ENCODE assay signal across 28 cellular contexts in the genomic region with DNA sequence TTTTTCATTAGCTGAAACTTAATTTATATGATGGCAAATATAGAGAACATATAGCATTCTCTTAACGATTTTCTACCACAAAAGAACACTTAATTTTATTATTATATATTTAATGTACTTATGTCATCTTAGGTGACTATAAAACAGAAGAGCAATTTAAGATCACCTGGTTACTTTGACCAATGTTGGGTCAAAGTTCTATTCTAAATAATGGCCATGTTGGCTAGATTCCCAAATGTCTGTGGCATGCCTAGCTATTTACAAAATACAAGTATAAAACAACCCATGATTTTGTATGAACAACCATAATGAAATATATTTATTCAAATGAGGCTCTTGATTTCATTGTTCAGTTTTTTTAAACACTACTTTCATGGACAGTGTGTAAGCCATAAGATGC.
"Had no signal": no experiment of that assay in that cellular context is flagged by ENCODE, and none has a peak within 500 bp of the region (broad histone marks: within the 10 kb centered on the region; RNA-seq: fewer than 3 reads in every experiment).

No MANE protein-coding gene starts in this region.

- DNase-seq: naive thymus-derived CD4-positive, alpha-beta T cell; natural killer cell; nucleus accumbens; posterior cingulate gyrus; psoas muscle; right cardiac atrium; right lobe of liver; sigmoid colon; spleen; stimulated activated CD4-positive, alpha-beta T cell treated with anti-CD3 and anti-CD28 coated beads, Interleukin-12 subunit alpha, Interleukin-12 subunit beta, amount 100 ng/mL, for 4 hours; stimulated activated CD4-positive, alpha-beta T cell treated with anti-CD3 and anti-CD28 coated beads, Interleukin-1b, Interleukin-23, amount 100 ng/mL, for 48 hours; stimulated activated CD4-positive, alpha-beta T cell treated with anti-CD3 and anti-CD28 coated beads, Interleukin-4, amount 100 ng/mL, for 1 hour; stimulated activated CD4-positive, alpha-beta T cell treated with anti-CD3 and anti-CD28 coated beads, Interleukin-4, amount 100 ng/mL, for 4 hours; stimulated activated CD8-positive, alpha-beta memory T cell treated with anti-CD3 and anti-CD28 coated beads, Interleukin-4, amount 100 ng/mL, for 48 hours; stimulated activated naive CD4-positive, alpha-beta T cell; stimulated activated naive CD8-positive, alpha-beta T cell treated with anti-CD3 and anti-CD28 coated beads, Interleukin-15, amount 100 ng/mL, for 72 hours; stimulated activated naive CD8-positive, alpha-beta T cell treated with anti-CD3 and anti-CD28 coated beads, Interleukin-15, Interleukin-2, amounts not matched to agents 100 U/mL and 50 U/mL, for 24 hours; substantia nigra; testis; tibial artery; transverse colon; upper lobe of right lung; uterus had no signal

- ATAC-seq: naive thymus-derived CD4-positive, alpha-beta T cell; psoas muscle; right cardiac atrium; right lobe of liver; stimulated activated memory B cell treated with anti-CD40 and anti-IgM and Interleukin-4, amounts not matched to agents 10 μg/mL and 1 μg/mL and 100 μg/mL, for 72 hours; stimulated activated naive CD8-positive, alpha-beta T cell treated with anti-CD3 and anti-CD28 coated beads, Interleukin-15, amount 100 ng/mL, for 72 hours; stimulated activated naive CD8-positive, alpha-beta T cell treated with anti-CD3 and anti-CD28 coated beads, Interleukin-15, Interleukin-2, amounts not matched to agents 100 U/mL and 50 U/mL, for 24 hours; upper lobe of right lung had no signal

- H3K27ac ChIP-seq: neural progenitor cell, parathyroid adenoma, psoas muscle, right lobe of liver, sigmoid colon, spleen, suprapubic skin, testis, tibial artery, transverse colon, upper lobe of right lung, uterus had no signal

- H3K4me3 ChIP-seq: neural progenitor cell, psoas muscle, right lobe of liver, sigmoid colon, smooth muscle cell, spleen, suprapubic skin, testis, tibial artery, transverse colon, upper lobe of right lung, uterus had no signal

- H3K9ac ChIP-seq: neural progenitor cell, parathyroid adenoma had no signal

- H3K4me1 ChIP-seq: neural progenitor cell, parathyroid adenoma, psoas muscle, right lobe of liver, sigmoid colon, spleen, suprapubic skin, testis, tibial artery, transverse colon, upper lobe of right lung, uterus had no signal

- H3K27me3 ChIP-seq: neural progenitor cell, right lobe of liver, sigmoid colon, spleen, suprapubic skin, testis, tibial artery, transverse colon, upper lobe of right lung, uterus had no signal

- H3K36me3 ChIP-seq: neural progenitor cell, right lobe of liver, sigmoid colon, suprapubic skin, tibial artery, upper lobe of right lung, uterus had no signal

- H3K9me3 ChIP-seq: psoas muscle, right lobe of liver, sigmoid colon, suprapubic skin, testis, tibial artery, upper lobe of right lung, uterus had no signal
